In the genomic region with DNA sequence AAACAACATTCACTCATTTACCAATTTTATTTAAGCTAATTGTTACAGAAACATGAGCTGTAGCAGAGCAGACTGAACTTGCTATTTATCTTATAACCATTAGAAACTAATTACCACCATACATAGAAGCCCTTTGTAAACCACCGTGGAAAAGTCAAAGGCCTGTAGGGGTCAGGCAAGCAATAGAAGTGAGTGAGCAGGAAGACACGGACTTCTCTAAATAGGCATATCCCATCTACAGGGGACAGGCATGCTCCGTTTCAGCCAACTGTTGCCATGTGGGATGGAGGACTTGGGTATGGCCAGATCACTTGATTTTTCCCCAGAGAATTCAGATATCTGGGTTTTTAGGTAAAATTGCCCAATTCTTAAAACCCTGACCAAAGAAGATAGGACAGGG, we compare ENCODE assay signal across 2 cellular contexts.
TF ChIP-seq lines count a peak whose summit lies in the region.

No MANE protein-coding gene starts in this region.

TF ChIP-seq in GM23338, 12 proteins besides CTCF, POLR2A, EP300 and RAD21 (continued from another document):
- TF ChIP-seq, protein P1, sequence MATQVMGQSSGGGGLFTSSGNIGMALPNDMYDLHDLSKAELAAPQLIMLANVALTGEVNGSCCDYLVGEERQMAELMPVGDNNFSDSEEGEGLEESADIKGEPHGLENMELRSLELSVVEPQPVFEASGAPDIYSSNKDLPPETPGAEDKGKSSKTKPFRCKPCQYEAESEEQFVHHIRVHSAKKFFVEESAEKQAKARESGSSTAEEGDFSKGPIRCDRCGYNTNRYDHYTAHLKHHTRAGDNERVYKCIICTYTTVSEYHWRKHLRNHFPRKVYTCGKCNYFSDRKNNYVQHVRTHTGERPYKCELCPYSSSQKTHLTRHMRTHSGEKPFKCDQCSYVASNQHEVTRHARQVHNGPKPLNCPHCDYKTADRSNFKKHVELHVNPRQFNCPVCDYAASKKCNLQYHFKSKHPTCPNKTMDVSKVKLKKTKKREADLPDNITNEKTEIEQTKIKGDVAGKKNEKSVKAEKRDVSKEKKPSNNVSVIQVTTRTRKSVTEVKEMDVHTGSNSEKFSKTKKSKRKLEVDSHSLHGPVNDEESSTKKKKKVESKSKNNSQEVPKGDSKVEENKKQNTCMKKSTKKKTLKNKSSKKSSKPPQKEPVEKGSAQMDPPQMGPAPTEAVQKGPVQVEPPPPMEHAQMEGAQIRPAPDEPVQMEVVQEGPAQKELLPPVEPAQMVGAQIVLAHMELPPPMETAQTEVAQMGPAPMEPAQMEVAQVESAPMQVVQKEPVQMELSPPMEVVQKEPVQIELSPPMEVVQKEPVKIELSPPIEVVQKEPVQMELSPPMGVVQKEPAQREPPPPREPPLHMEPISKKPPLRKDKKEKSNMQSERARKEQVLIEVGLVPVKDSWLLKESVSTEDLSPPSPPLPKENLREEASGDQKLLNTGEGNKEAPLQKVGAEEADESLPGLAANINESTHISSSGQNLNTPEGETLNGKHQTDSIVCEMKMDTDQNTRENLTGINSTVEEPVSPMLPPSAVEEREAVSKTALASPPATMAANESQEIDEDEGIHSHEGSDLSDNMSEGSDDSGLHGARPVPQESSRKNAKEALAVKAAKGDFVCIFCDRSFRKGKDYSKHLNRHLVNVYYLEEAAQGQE (IDR thresholded peaks at IDR 0.05; ENCODE audit: unreplicated experiment), result no peak
- TF ChIP-seq NANOG (IDR thresholded peaks at IDR 0.05; ENCODE audit: borderline replicate concordance), result no peak
- TF ChIP-seq ZNF114 (CRISPR knock-in tag; IDR thresholded peaks at IDR 0.05), result no peak
- TF ChIP-seq POLR2AphosphoS5 (IDR thresholded peaks at IDR 0.05; ENCODE audit: low read depth), result no peak
- TF ChIP-seq, protein P2, sequence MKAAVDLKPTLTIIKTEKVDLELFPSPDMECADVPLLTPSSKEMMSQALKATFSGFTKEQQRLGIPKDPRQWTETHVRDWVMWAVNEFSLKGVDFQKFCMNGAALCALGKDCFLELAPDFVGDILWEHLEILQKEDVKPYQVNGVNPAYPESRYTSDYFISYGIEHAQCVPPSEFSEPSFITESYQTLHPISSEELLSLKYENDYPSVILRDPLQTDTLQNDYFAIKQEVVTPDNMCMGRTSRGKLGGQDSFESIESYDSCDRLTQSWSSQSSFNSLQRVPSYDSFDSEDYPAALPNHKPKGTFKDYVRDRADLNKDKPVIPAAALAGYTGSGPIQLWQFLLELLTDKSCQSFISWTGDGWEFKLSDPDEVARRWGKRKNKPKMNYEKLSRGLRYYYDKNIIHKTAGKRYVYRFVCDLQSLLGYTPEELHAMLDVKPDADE (IDR thresholded peaks at IDR 0.05), result no peak

TF ChIP-seq in SK-N-SH, 30 proteins besides CTCF, POLR2A, EP300 and RAD21 (continued from another document):
- no peak for TF ChIP-seq MEF2A (IDR thresholded peaks at IDR 0.05; ENCODE audit: borderline replicate concordance, low read depth)
- no peak for TF ChIP-seq FOXM1 (IDR thresholded peaks at IDR 0.05; ENCODE audit: low read depth)
